ENCODE assay signal across 17 cellular contexts in genomic region chr14:65346895-65347294, GRCh38.
DNase-seq lines count a peak whose midpoint lies in the region; ATAC-seq and TF ChIP-seq lines count a peak whose summit lies in the region.
"Had no signal": no experiment of that assay in that cellular context is flagged by ENCODE, and none has a peak within 500 bp of the region (broad histone marks: within the 10 kb centered on the region; RNA-seq: fewer than 3 reads in every experiment).

No MANE protein-coding gene starts in this region.

- TF ChIP-seq CTCF in OCI-LY7 (conservative IDR thresholded peaks at IDR 0.05; ENCODE audit: low read length) (no peak), heart left ventricle (IDR thresholded peaks at IDR 0.05) (no peak)

- ATAC-seq in heart left ventricle (peak in 3 of 4 donors; percentile 45 to 68 (median 65)), naive B cell (ENCODE audit: low read depth in 2 of 2) (no peak)
- ATAC-seq: GM23338 had no signal

- peak overlapping the region; percentile 58 for H3K4me2 ChIP-seq in OCI-LY7 (ENCODE audit: low read length)
- H3K4me2 ChIP-seq: GM23338 had no signal

- H3K4me1 ChIP-seq in OCI-LY7 (ENCODE audit: insufficient read depth, low read length, poor library complexity, severe bottlenecking) (peaks cover 52% of the 10 kb centered on the region), heart left ventricle (peaks cover 0 to 11% (median 0%) of the 10 kb centered on the region in 12 donors)
- H3K4me1 ChIP-seq: uterus had no signal

- H3K27ac ChIP-seq in OCI-LY7 (ENCODE audit: low read depth, low read length, poor library complexity, severe bottlenecking) (peak overlapping the region; percentile 17), heart left ventricle (peak overlapping the region in 1 of 12 donors; percentile 80)
- H3K27ac ChIP-seq: uterus had no signal

- BruUV-seq in OCI-LY7 (replicated peaks; lab: Mats Ljungman, UMichigan), result no TSS peak

- H3K9me3 Mint-ChIP-seq in naive B cell, result no peaks in the 10 kb centered on the region
- H3K9me3 Mint-ChIP-seq: GM23338 had no signal

- peaks cover 16 to 32% (median 23%) of the 10 kb centered on the region in 3 donors for H3K4me1 Mint-ChIP-seq in naive B cell

- no peaks in the 10 kb centered on the region for H3K36me3 Mint-ChIP-seq in naive B cell

- intact Hi-C loops in OCI-LY7 (cut with micrococcal nuclease; ENCODE audit: unreplicated experiment) (no loop called here), heart left ventricle (cut with DNase I) (no loop called here)

- H3K79me2 ChIP-seq in OCI-LY7 (ENCODE audit: insufficient read depth, low read depth, low read length), result no peaks in the 10 kb centered on the region

- H3K4me3 ChIP-seq in OCI-LY7 (ENCODE audit: low read depth, low read length, poor library complexity, severe bottlenecking) (peak overlapping the region; percentile 10), heart left ventricle (no peak overlapping the region)
- H3K4me3 ChIP-seq: GM23338, skin epidermis, uterus had no signal

- no peaks in the 10 kb centered on the region for H4K20me1 ChIP-seq in OCI-LY7 (ENCODE audit: insufficient read depth, low read length)

- WGBS in heart left ventricle, 4 donors, result 54 to 63% (median 56%) methylated on average over 5 of the region's 5 CpGs

- TF ChIP-seq POLR2A in heart left ventricle (IDR thresholded peaks at IDR 0.05), result no peak

- peak; percentile 48 for DNase-seq in Ammon's horn (ENCODE audit: low spot score)
- DNase-seq in OCI-LY7 (ENCODE audit: low spot score), result no peak
- DNase-seq in heart left ventricle, result peak; percentile 14 to 65 (median 40)
- DNase-seq in naive B cell, result no peak
- no peak for DNase-seq in central memory CD4-positive, alpha-beta T cell
- DNase-seq in activated T-cell treated with anti-CD3 and anti-CD28 coated beads, Interleukin-2, amount 50 U/mL, for 48 hours, result no peak
- no peak for DNase-seq in NCI-H345 treated with DMSO at 0.1 percent for 48 hours (lab: John Stamatoyannopoulos, UW; ENCODE audit: unreplicated experiment)
- DNase-seq in SW 1271 (lab: John Stamatoyannopoulos, UW), result no peak
- DNase-seq: activated effector memory CD4-positive, alpha-beta T cell treated with Interleukin-2 at 50 U/mL for 16 hours; DMS 273 treated with DMSO at 0.1 percent for 48 hours; mammary epithelial cell; NCI-H2107; SHP77 treated with DMSO at 0.1 percent for 48 hours; stimulated activated naive CD4-positive, alpha-beta T cell; uterus had no signal

- POLR2A ChIA-PET in OCI-LY7 (lab: Charles Lee), result interaction anchor here (0.7 to 11.3 kb wide), 6 partner anchors 9 to 316 kb away, joined by 3 to 153 read pairs (median 65); no protein-coding TSS in a partner anchor

- H3K9me3 ChIP-seq in OCI-LY7 (ENCODE audit: low read length), result no peaks in the 10 kb centered on the region
- H3K9me3 ChIP-seq in heart left ventricle, result no peaks in the 10 kb centered on the region
- H3K9me3 ChIP-seq: uterus had no signal

- CTCF ChIA-PET in OCI-LY7 (lab: Charles Lee; ENCODE audit: unreplicated experiment), result no interaction called here

- peak overlapping the region; percentile 80; the same call in 1 of the 2 replicates for H2AFZ ChIP-seq in OCI-LY7 (ENCODE audit: low read length)
- H2AFZ ChIP-seq: GM23338 had no signal

- H3K27me3 ChIP-seq in heart left ventricle, result no peaks in the 10 kb centered on the region
- H3K27me3 ChIP-seq: uterus had no signal

- no peaks in the 10 kb centered on the region for H3K27me3 Mint-ChIP-seq in naive B cell

- H3K36me3 ChIP-seq in OCI-LY7 (ENCODE audit: insufficient read depth, low read length) (no peaks in the 10 kb centered on the region), heart left ventricle (no peaks in the 10 kb centered on the region)
- H3K36me3 ChIP-seq: uterus had no signal

- no peaks in the 10 kb centered on the region for H3K9me2 ChIP-seq in OCI-LY7 (ENCODE audit: insufficient read depth, low read length)

- H3K4me3 Mint-ChIP-seq in naive B cell, result peak overlapping the region in 2 of 8 donors; percentile 30 to 51
- H3K4me3 Mint-ChIP-seq: GM23338 had no signal

- peak overlapping the region in 4 of 6 donors; percentile 6 to 74 (median 40) for H3K27ac Mint-ChIP-seq in naive B cell
- H3K27ac Mint-ChIP-seq: GM23338 had no signal

Comparison
In these comparisons a context has a peak if more than half of its experiments do, and no peak if none do; other contexts are left out.
1. DNase-seq: peak in Ammon's horn (single experiment) and heart left ventricle (5 of 5); none in OCI-LY7 (single experiment), naive B cell (single experiment), central memory CD4-positive, alpha-beta T cell (single experiment), activated T-cell treated with anti-CD3 and anti-CD28 coated beads, Interleukin-2, amount 50 U/mL, for 48 hours (0 of 2), NCI-H345 treated with DMSO at 0.1 percent for 48 hours (single experiment) and SW 1271 (0 of 2).
2. ATAC-seq: peak in heart left ventricle (3 of 4); none in naive B cell (0 of 2).